In the genomic region with DNA sequence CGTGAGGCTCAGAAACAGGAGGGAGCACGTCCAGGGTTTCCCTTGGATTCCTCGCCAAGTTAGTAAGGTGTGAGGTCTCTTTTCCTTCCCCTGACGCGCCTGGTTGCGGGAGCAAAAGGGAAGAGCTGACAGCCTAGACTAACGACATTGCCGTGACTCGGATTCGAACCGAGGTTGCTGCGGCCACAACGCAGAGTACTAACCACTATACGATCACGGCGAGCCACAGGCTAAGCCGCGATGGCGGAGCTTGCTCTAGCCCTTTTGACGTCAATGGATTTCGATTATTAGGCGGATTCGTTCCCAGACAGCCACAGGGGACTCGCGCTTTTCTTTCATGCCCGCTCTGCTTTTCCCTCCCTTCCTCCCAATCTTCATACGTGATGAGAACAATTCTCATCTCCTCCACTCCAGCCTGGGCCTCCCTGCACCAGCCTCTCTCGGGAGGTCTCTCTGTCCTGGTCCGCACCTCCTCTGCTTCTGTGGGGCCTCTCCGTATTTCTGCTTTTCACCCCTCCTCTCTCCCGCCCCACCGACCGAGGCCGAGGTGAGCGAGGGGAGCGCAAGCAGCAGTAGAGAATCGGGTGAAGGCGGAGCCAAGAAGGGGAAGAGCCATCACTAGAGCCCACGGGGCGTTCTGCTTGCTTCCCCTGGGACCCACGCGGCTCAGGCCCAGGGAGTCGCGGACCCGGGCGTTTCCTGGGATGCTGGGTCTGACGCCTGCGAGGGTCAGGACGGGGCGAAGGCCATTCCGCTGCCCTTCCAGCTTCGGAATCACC, we compare ENCODE assay signal across 8 cellular contexts.
DNase-seq lines count a peak whose midpoint lies in the region; ATAC-seq, FAIRE-seq and TF ChIP-seq lines count a peak whose summit lies in the region.
"Not testable (repeated sequence)": the region's sequence is repeated elsewhere in the genome, so short reads cannot be mapped to it uniquely, and the experiment has no call there.

No MANE protein-coding gene starts in this region.

- H3K27me3 ChIP-seq in H9 (ENCODE audit: insufficient read depth, low read length); Karpas-422 (ENCODE audit: low read length); bronchial epithelial cell (ENCODE audit: control insufficient read depth, insufficient read depth, low read length); hepatocyte; parathyroid adenoma (ENCODE audit: control insufficient read depth, insufficient read depth, low read length): not testable (repeated sequence)

- peak overlapping the region; percentile 89 to 92 for H3K4me3 Mint-ChIP-seq in H9
- H3K4me3 Mint-ChIP-seq in activated CD8-positive, alpha-beta T cell treated with anti-CD3 and anti-CD28 coated beads, Interleukin-2, amount 10 ng/mL, durations not matched to agents 7 days and 5 days, result peak overlapping the region; percentile 74

- not testable (repeated sequence) for H3K36me3 Mint-ChIP-seq in H9 (ENCODE audit: insufficient read depth in 1 of 3, low read depth in 3 of 3); activated CD8-positive, alpha-beta T cell treated with anti-CD3 and anti-CD28 coated beads, Interleukin-2, amount 10 ng/mL, durations not matched to agents 7 days and 5 days (ENCODE audit: low read depth)

- not testable (repeated sequence) for H3K27ac ChIP-seq in H9 (ENCODE audit: insufficient read length, low read depth, low read length); Karpas-422 (ENCODE audit: low read length); parathyroid adenoma
- H3K27ac ChIP-seq in hepatocyte, result peak overlapping the region; percentile 51

- H3K23me2 ChIP-seq in H9 (ENCODE audit: insufficient read length, low read depth, low read length, poor library complexity, severe bottlenecking), result not testable (repeated sequence)

- peak overlapping the region; percentile 69 for H3K9ac ChIP-seq in ES-I3 (ENCODE audit: low read depth, low read length)
- peak overlapping the region; percentile 71 for H3K9ac ChIP-seq in H9 (ENCODE audit: extremely low read depth, insufficient read length, low read length)
- 0 out of 2 replicates have a peak overlapping the region, but pooled peaks have one; percentile 43 for H3K9ac ChIP-seq in Karpas-422 (ENCODE audit: low read length)
- not testable (repeated sequence) for H3K9ac ChIP-seq in parathyroid adenoma

- H3K36me3 ChIP-seq in ES-I3 (ENCODE audit: insufficient read depth, low read length); Karpas-422 (ENCODE audit: insufficient read depth, low read length); bronchial epithelial cell (ENCODE audit: control insufficient read depth, insufficient read depth, low read length); hepatocyte (replicated peaks; ENCODE audit: insufficient read depth, low read depth); parathyroid adenoma (ENCODE audit: control insufficient read depth, insufficient read depth, low read length): not testable (repeated sequence)

- H3K4me1 ChIP-seq in ES-I3 (ENCODE audit: insufficient read depth, low read length); H9 (ENCODE audit: insufficient read depth, low read length); Karpas-422 (ENCODE audit: low read length); hepatocyte (ENCODE audit: insufficient read depth); parathyroid adenoma: not testable (repeated sequence)

- not testable (repeated sequence) for H4K5ac ChIP-seq in H9 (ENCODE audit: insufficient read length, low read depth, low read length)

- H3K79me2 ChIP-seq in H9 (ENCODE audit: insufficient read depth, low read length); Karpas-422 (ENCODE audit: low read length); hepatocyte; parathyroid adenoma: not testable (repeated sequence)

- not testable (repeated sequence) for TF ChIP-seq CTCF in H9 (conservative IDR thresholded peaks at IDR 0.05); bronchial epithelial cell (IDR thresholded peaks at IDR 0.05; ENCODE audit: insufficient read depth, low read length, severe bottlenecking); hepatocyte (IDR thresholded peaks at IDR 0.05; ENCODE audit: poor library complexity); parathyroid adenoma (IDR thresholded peaks at IDR 0.05)

- H4K20me1 ChIP-seq in H9 (ENCODE audit: control insufficient read depth, insufficient read depth, insufficient read length); Karpas-422 (ENCODE audit: insufficient read depth, low read depth, low read length); hepatocyte (ENCODE audit: insufficient read depth, poor library complexity, severe bottlenecking): not testable (repeated sequence)

- not testable (repeated sequence) for H3K4me1 Mint-ChIP-seq in H9
- H3K4me1 Mint-ChIP-seq in activated CD8-positive, alpha-beta T cell treated with anti-CD3 and anti-CD28 coated beads, Interleukin-2, amount 10 ng/mL, durations not matched to agents 7 days and 5 days (ENCODE audit: low read depth), result peaks cover 22% of the 10 kb centered on the region

- H3K4ac ChIP-seq in H9 (ENCODE audit: low read depth, low read length), result not testable (repeated sequence)

- ATAC-seq in activated CD8-positive, alpha-beta T cell treated with anti-CD3 and anti-CD28 coated beads, Interleukin-2, amount 10 ng/mL, durations not matched to agents 7 days and 5 days, result peak; percentile 90
- ATAC-seq in stimulated activated naive CD8-positive, alpha-beta T cell treated with anti-CD3 and anti-CD28 coated beads, Interleukin-15, Interleukin-2, amounts not matched to agents 100 U/mL and 50 U/mL, for 24 hours, result peak; percentile 85

- H3T11ph ChIP-seq in H9 (ENCODE audit: low read length), result not testable (repeated sequence)

- no CpG with 5 or more reads among the region's 52 CpGs for whole genome bisulfite sequencing in H9 (ENCODE audit: extremely low coverage, insufficient read length, low lambda C conversion rate)
- WGBS in hepatocyte (ENCODE audit: low lambda C conversion rate, missing lambda C conversion rate), result 1% methylated on average over 13 of the region's 52 CpGs

- H2BK20ac ChIP-seq in H9 (ENCODE audit: low read depth, low read length, poor library complexity, severe bottlenecking), result not testable (repeated sequence)

- H3K27ac Mint-ChIP-seq in H9, result 0 out of 7 replicates have a peak overlapping the region, but pooled peaks of 1 of the 3 experiments have one; percentile 95
- H3K27ac Mint-ChIP-seq in activated CD8-positive, alpha-beta T cell treated with anti-CD3 and anti-CD28 coated beads, Interleukin-2, amount 10 ng/mL, durations not matched to agents 7 days and 5 days, result not testable (repeated sequence)

- H2AK5ac ChIP-seq in H9 (ENCODE audit: insufficient read length, low read length), result not testable (repeated sequence)

- H3K4me3 ChIP-seq in Karpas-422 (ENCODE audit: low read length) (peak overlapping the region; percentile 44; the same call in 1 of the 2 replicates), bronchial epithelial cell (ENCODE audit: low read depth, low read length) (peak overlapping the region; percentile 56), hepatocyte (peak overlapping the region; percentile 2), parathyroid adenoma (ENCODE audit: low read depth, low read length) (peak overlapping the region; percentile 20)

- not testable (repeated sequence) for H2BK120ac ChIP-seq in H9 (ENCODE audit: low read depth, low read length, poor library complexity, severe bottlenecking)

- DNase-seq in H9; Karpas-422; bronchial epithelial cell (ENCODE audit: low read depth); hepatocyte (ENCODE audit: low spot score): not testable (repeated sequence)
- DNase-seq in activated CD8-positive, alpha-beta T cell treated with anti-CD3 and anti-CD28 coated beads, Interleukin-2, amount 10 ng/mL, durations not matched to agents 7 days and 5 days, result peak; percentile 55
- DNase-seq in stimulated activated naive CD8-positive, alpha-beta T cell treated with anti-CD3 and anti-CD28 coated beads, Interleukin-15, Interleukin-2, amounts not matched to agents 100 U/mL and 50 U/mL, for 24 hours, result peak; percentile 77

- not testable (repeated sequence) for H3K23ac ChIP-seq in H9 (ENCODE audit: insufficient read length, low read depth, low read length)

- POLR2A ChIA-PET in activated CD8-positive, alpha-beta T cell treated with anti-CD3 and anti-CD28 coated beads, Interleukin-2, amount 10 ng/mL, durations not matched to agents 7 days and 5 days (lab: Charles Lee), result interaction anchor here (1.9 kb wide), 1 partner anchor 32 kb away, joined by 16 read pairs; no protein-coding TSS in a partner anchor

- FAIRE-seq in bronchial epithelial cell (lab: Jason Lieb, UNC), result not testable (repeated sequence)

- not testable (repeated sequence) for H3K9me2 ChIP-seq in Karpas-422 (replicated peaks; ENCODE audit: insufficient read depth, low read length); hepatocyte (replicated peaks; ENCODE audit: insufficient read depth)

- CTCF ChIA-PET in activated CD8-positive, alpha-beta T cell treated with anti-CD3 and anti-CD28 coated beads, Interleukin-2, amount 10 ng/mL, durations not matched to agents 7 days and 5 days (lab: Charles Lee), result not testable (repeated sequence)

- not testable (repeated sequence) for H2BK12ac ChIP-seq in H9 (ENCODE audit: insufficient read length, low read depth, low read length)

- H3K9me3 Mint-ChIP-seq in H9; activated CD8-positive, alpha-beta T cell treated with anti-CD3 and anti-CD28 coated beads, Interleukin-2, amount 10 ng/mL, durations not matched to agents 7 days and 5 days (ENCODE audit: insufficient read depth): not testable (repeated sequence)

- not testable (repeated sequence) for H2BK15ac ChIP-seq in H9 (ENCODE audit: low read depth, low read length)

- peak overlapping the region; percentile 47; the same call in 1 of the 2 replicates for H3K14ac ChIP-seq in H9 (ENCODE audit: insufficient read depth, low read length)

- H4K91ac ChIP-seq in H9 (ENCODE audit: insufficient read length, low read depth, low read length), result not testable (repeated sequence)

- H3K79me1 ChIP-seq in H9 (ENCODE audit: insufficient read depth, low read depth, low read length, poor library complexity, severe bottlenecking), result not testable (repeated sequence)

- not testable (repeated sequence) for H3K9me3 ChIP-seq in ES-I3 (ENCODE audit: control insufficient read depth, insufficient read depth, low read length); H9 (ENCODE audit: control insufficient read depth, low read depth, low read length); Karpas-422 (ENCODE audit: low read length); hepatocyte (ENCODE audit: low read depth); parathyroid adenoma (ENCODE audit: control insufficient read depth, low read length)

- H3K4me2 ChIP-seq in H9 (ENCODE audit: insufficient read depth, insufficient read length, low read length) (peak overlapping the region; percentile 89), Karpas-422 (ENCODE audit: low read depth, low read length, poor library complexity, severe bottlenecking) (peak overlapping the region; percentile 61), hepatocyte (peak overlapping the region; percentile 65)
- not testable (repeated sequence) for H3K4me2 ChIP-seq in parathyroid adenoma (ENCODE audit: low read length)

- peaks cover 16% of the 10 kb centered on the region for H3K27me3 Mint-ChIP-seq in H9 (ENCODE audit: low read depth)
- peaks cover 22% of the 10 kb centered on the region for H3K27me3 Mint-ChIP-seq in activated CD8-positive, alpha-beta T cell treated with anti-CD3 and anti-CD28 coated beads, Interleukin-2, amount 10 ng/mL, durations not matched to agents 7 days and 5 days (ENCODE audit: low read depth)

- peak overlapping the region; percentile 72 for H3K18ac ChIP-seq in H9 (ENCODE audit: insufficient read length, low read depth, low read length)

- H2BK5ac ChIP-seq in H9 (ENCODE audit: insufficient read length, low read length), result not testable (repeated sequence)

- H3K56ac ChIP-seq in H9 (ENCODE audit: insufficient read length, low read depth, low read length), result not testable (repeated sequence)

- H4K8ac ChIP-seq in H9 (replicated peaks; ENCODE audit: insufficient read length, low read depth, low read length), result not testable (repeated sequence)

- H2AFZ ChIP-seq in H9 (ENCODE audit: low read length); Karpas-422 (ENCODE audit: low read length); parathyroid adenoma: not testable (repeated sequence)
- H2AFZ ChIP-seq in hepatocyte, result peak overlapping the region; percentile 17

Comparison
In these comparisons a context has a peak if more than half of its experiments do, and no peak if none do; other contexts are left out.
1. H3K4me3 ChIP-seq: peak in every context shown above with its lines; median percentile 56 in bronchial epithelial cell; 44 in Karpas-422; 20 in parathyroid adenoma; 2 in hepatocyte.